ENCODE assay signal across 9 cellular contexts in genomic region chr14:103921855-103922200, GRCh38. TPM values are rescaled to one million over a fixed set of nuclear protein-coding genes. Genes with fewer than 3 reads are reported as not detected.
A peak's percentile ranks its signal among the peaks of the same experiment; 100 is the strongest.
DNase-seq lines count a peak whose midpoint lies in the region; ATAC-seq and TF ChIP-seq lines count a peak whose summit lies in the region.
"Not testable (repeated sequence)": the region's sequence is repeated elsewhere in the genome, so short reads cannot be mapped to it uniquely, and the experiment has no call there.
"Had no signal": no experiment of that assay in that cellular context is flagged by ENCODE, and none has a peak within 500 bp of the region (broad histone marks: within the 10 kb centered on the region; RNA-seq: fewer than 3 reads in every experiment).

No MANE protein-coding gene starts in this region.

- not testable (repeated sequence) for H3K36me3 ChIP-seq in adipocyte (ENCODE audit: control insufficient read depth, insufficient read depth, low read length, severe bottlenecking); esophagus muscularis mucosa
- H3K36me3 ChIP-seq in lower lobe of right lung: peaks cover 14% of the 10 kb centered on the region
- H3K36me3 ChIP-seq in psoas muscle (ENCODE audit: insufficient read depth in 1 of 2, low read depth in 1 of 2): peaks cover 0 to 16% of the 10 kb centered on the region in 2 donors
- peaks cover 0 to 14% of the 10 kb centered on the region in 2 donors for H3K36me3 ChIP-seq in vagina

- TF ChIP-seq CTCF in Calu3 (IDR thresholded peaks at IDR 0.05; ENCODE audit: unreplicated experiment); esophagus muscularis mucosa (IDR thresholded peaks at IDR 0.05); lower lobe of right lung (IDR thresholded peaks at IDR 0.05); psoas muscle (IDR thresholded peaks at IDR 0.05); vagina (IDR thresholded peaks at IDR 0.05): not testable (repeated sequence)

- not testable (repeated sequence) for H3K27ac ChIP-seq in esophagus muscularis mucosa (replicated peaks in 1 of 4); lower lobe of right lung; psoas muscle; vagina

- DNase-seq in Calu3; Jurkat, Clone E6-1 (ENCODE audit: low read depth, low spot score); T-helper 2 cell treated with Interferon-gamma antibody and Interleukin-4, amounts not matched to agents 5 μg/mL and 100 μg/mL, for 36 hours (ENCODE audit: low spot score); adipocyte (ENCODE audit: low read depth); esophagus muscularis mucosa (ENCODE audit: extremely low spot score); lower lobe of right lung; psoas muscle; vagina (ENCODE audit: extremely low spot score in 2 of 2): not testable (repeated sequence)

- H3K27me3 ChIP-seq in adipocyte (replicated peaks; ENCODE audit: control insufficient read depth, insufficient read depth, low read length) (peaks cover 10% of the 10 kb centered on the region), esophagus muscularis mucosa (peaks cover 0 to 15% (median 0%) of the 10 kb centered on the region in 4 donors), psoas muscle (ENCODE audit: insufficient read depth in 3 of 3, low read length in 2 of 3) (peaks cover 0 to 13% (median 0%) of the 10 kb centered on the region in 3 donors)
- H3K27me3 ChIP-seq in lower lobe of right lung (ENCODE audit: low read depth); vagina: not testable (repeated sequence)

- not testable (repeated sequence) for H3K4me1 Mint-ChIP-seq in Calu3 (ENCODE audit: low read depth, unreplicated experiment); T-helper 2 cell treated with Interferon-gamma antibody and Interleukin-4, amounts not matched to agents 5 μg/mL and 100 μg/mL, for 36 hours (ENCODE audit: low read depth)

- not testable (repeated sequence) for H3K9ac ChIP-seq in adipocyte (ENCODE audit: low read length)

- peak overlapping the region; percentile 89 for H3K4me3 Mint-ChIP-seq in Calu3 (ENCODE audit: low read depth, unreplicated experiment)
- H3K4me3 Mint-ChIP-seq in T-helper 2 cell treated with Interferon-gamma antibody and Interleukin-4, amounts not matched to agents 5 μg/mL and 100 μg/mL, for 36 hours: peak overlapping the region; percentile 94

- TF ChIP-seq EP300 in esophagus muscularis mucosa (IDR thresholded peaks at IDR 0.05): not testable (repeated sequence)

- WGBS in esophagus muscularis mucosa: 69% methylated on average over 12 of the region's 12 CpGs
- 62 to 78% (median 69%) methylated on average over 12 of the region's 12 CpGs for WGBS in psoas muscle, 3 donors

- H3K9me3 ChIP-seq in adipocyte (ENCODE audit: control insufficient read depth, low read length); esophagus muscularis mucosa; lower lobe of right lung; psoas muscle; vagina: not testable (repeated sequence)

- not testable (repeated sequence) for BruUV-seq in Calu3 (replicated peaks; lab: Mats Ljungman, UMichigan)

- not testable (repeated sequence) for TF ChIP-seq POLR2A in esophagus muscularis mucosa (IDR thresholded peaks at IDR 0.05; ENCODE audit: low read depth); vagina (IDR thresholded peaks at IDR 0.05)

- not testable (repeated sequence) for H3K9me3 Mint-ChIP-seq in Calu3 (ENCODE audit: low read depth, unreplicated experiment); T-helper 2 cell treated with Interferon-gamma antibody and Interleukin-4, amounts not matched to agents 5 μg/mL and 100 μg/mL, for 36 hours

- H3K4me3 ChIP-seq in Jurkat, Clone E6-1 (ENCODE audit: low read length): peak overlapping the region; percentile 85
- H3K4me3 ChIP-seq in adipocyte (ENCODE audit: low read length) (peak overlapping the region; percentile 28), esophagus muscularis mucosa (peak overlapping the region; percentile 70 to 99 (median 83)), lower lobe of right lung (peak overlapping the region; percentile 85), psoas muscle (peak overlapping the region; percentile 100), vagina (peak overlapping the region; percentile 79 to 92)

- intact Hi-C loops in Calu3 (cut with micrococcal nuclease; ENCODE audit: unreplicated experiment): loop anchor here (5.0 kb wide), 1 partner anchor 85 kb away; no protein-coding TSS in a partner anchor
- intact Hi-C loops in esophagus muscularis mucosa (cut with DNase I); lower lobe of right lung (cut with DNase I); psoas muscle (cut with DNase I); vagina (cut with DNase I): not testable (repeated sequence)

- not testable (repeated sequence) for H3K27me3 Mint-ChIP-seq in Calu3 (ENCODE audit: unreplicated experiment); T-helper 2 cell treated with Interferon-gamma antibody and Interleukin-4, amounts not matched to agents 5 μg/mL and 100 μg/mL, for 36 hours (ENCODE audit: low read depth)

- ATAC-seq in lower lobe of right lung, psoas muscle: not testable (repeated sequence)

- peaks cover 20% of the 10 kb centered on the region for H3K36me3 Mint-ChIP-seq in Calu3 (ENCODE audit: insufficient read depth, unreplicated experiment)
- not testable (repeated sequence) for H3K36me3 Mint-ChIP-seq in T-helper 2 cell treated with Interferon-gamma antibody and Interleukin-4, amounts not matched to agents 5 μg/mL and 100 μg/mL, for 36 hours (ENCODE audit: low read depth)

- H3K4me1 ChIP-seq in adipocyte (ENCODE audit: control insufficient read depth, insufficient read depth, low read length): peaks cover 13% of the 10 kb centered on the region
- peaks cover 34 to 42% (median 39%) of the 10 kb centered on the region in 4 donors for H3K4me1 ChIP-seq in esophagus muscularis mucosa
- peaks cover 20% of the 10 kb centered on the region for H3K4me1 ChIP-seq in lower lobe of right lung
- H3K4me1 ChIP-seq in psoas muscle: peaks cover 12% of the 10 kb centered on the region
- peaks cover 36% of the 10 kb centered on the region for H3K4me1 ChIP-seq in vagina

- CTCF ChIA-PET in Calu3 (lab: Charles Lee): interaction anchor here (0.6 to 1.4 kb wide), 3 partner anchors 11 to 515 kb away, joined by 3 to 6 read pairs (median 4); no protein-coding TSS in a partner anchor

- H3K27ac Mint-ChIP-seq in Calu3 (ENCODE audit: unreplicated experiment); T-helper 2 cell treated with Interferon-gamma antibody and Interleukin-4, amounts not matched to agents 5 μg/mL and 100 μg/mL, for 36 hours: not testable (repeated sequence)

RNA-seq across cellular contexts. Expression of gene TDRD9, which starts 6.4 kb away (rescaled TPM):
- total RNA-seq in Calu3 (2022) (not detected in 2 replicates), esophagus muscularis mucosa (1 to 10 TPM; 2.0 to 3.2 (median 2.6) TPM), lower lobe of right lung (8.5 TPM), psoas muscle (1 to 10 TPM in 1 of 4 donors, under 1 TPM in 3; 0.29 to 1.3 (median 0.59) TPM), vagina (0.74 TPM)
- polyA plus RNA-seq in Jurkat, Clone E6-1 (2012; ENCODE audit: insufficient read depth, insufficient read length): not detected
- under 1 TPM; 0.13 to 0.31 (median 0.18) TPM for polyA plus RNA-seq in psoas muscle

RNA-seq across cellular contexts. Expression of gene RD3L, which starts 20.5 kb away (rescaled TPM):
- total RNA-seq in Calu3 (2022): not detected in 2 replicates
- not detected for polyA plus RNA-seq in Jurkat, Clone E6-1 (2012; ENCODE audit: insufficient read depth, insufficient read length)
- total RNA-seq in esophagus muscularis mucosa: not detected
- total RNA-seq in lower lobe of right lung: not detected
- not detected for total RNA-seq in psoas muscle
- not detected for polyA plus RNA-seq in psoas muscle
- not detected for total RNA-seq in vagina
- total RNA-seq: myocyte had no signal

Comparison
In these comparisons a context has a peak if more than half of its experiments do, and no peak if none do; other contexts are left out.
1. H3K4me3 ChIP-seq: peak in every context shown above with its lines; median percentile 100 in psoas muscle; 86 in vagina; 85 in Jurkat, Clone E6-1; 85 in lower lobe of right lung; 83 in esophagus muscularis mucosa; 28 in adipocyte.